ENCODE assay signal across 8 cellular contexts in genomic region chr1:36223373-36223995, GRCh38. TPM values are rescaled to one million over a fixed set of nuclear protein-coding genes. Genes with fewer than 3 reads are reported as not detected.
DNase-seq lines count a peak whose midpoint lies in the region; ATAC-seq and TF ChIP-seq lines count a peak whose summit lies in the region.

No MANE protein-coding gene starts in this region.

- in situ Hi-C loops in gastrocnemius medialis (cut with MboI; ENCODE audit: low sequenced_read_pairs in 4 of 4), result no loop called here

- no peaks in the 10 kb centered on the region for H3K9me3 Mint-ChIP-seq in activated naive CD4-positive, alpha-beta T cell treated with anti-CD3 and anti-CD28 coated beads, Interleukin-2, amount 50 U/mL, for 72 hours

- H3K36me3 ChIP-seq in right atrium auricular region (no peaks in the 10 kb centered on the region), gastrocnemius medialis (peaks cover 0 to 12% of the 10 kb centered on the region in 2 donors)

- peak overlapping the region; percentile 99 for H3K27ac Mint-ChIP-seq in activated naive CD4-positive, alpha-beta T cell treated with anti-CD3 and anti-CD28 coated beads, Interleukin-2, amount 50 U/mL, for 72 hours

- peak; percentile 39 for DNase-seq in stimulated activated CD4-positive, alpha-beta T cell treated with anti-CD3 and anti-CD28 coated beads, Interleukin-15, amount 100 ng/mL, for 24 hours
- no peak for DNase-seq in stimulated activated CD4-positive, alpha-beta T cell treated with anti-CD3 and anti-CD28 coated beads, Interleukin-12 subunit alpha, Interleukin-12 subunit beta, amount 100 ng/mL, for 4 hours
- DNase-seq in NCI-H510A treated with DMSO at 0.1 percent for 48 hours (lab: John Stamatoyannopoulos, UW) (peak; percentile 88), right atrium auricular region (ENCODE audit: low spot score) (no peak), gastrocnemius medialis (no peak), amniotic stem cell (lab: John Stamatoyannopoulos, UW) (no peak)
- peak in 1 of 2 donors; percentile 36 for DNase-seq in activated naive CD4-positive, alpha-beta T cell treated with anti-CD3 and anti-CD28 coated beads, Interleukin-2, amount 50 U/mL, for 72 hours (ENCODE audit: low spot score in 2 of 2)

- TF ChIP-seq POLR2A in gastrocnemius medialis (IDR thresholded peaks at IDR 0.05), result no peak

- H3K36me3 Mint-ChIP-seq in activated naive CD4-positive, alpha-beta T cell treated with anti-CD3 and anti-CD28 coated beads, Interleukin-2, amount 50 U/mL, for 72 hours, result peaks cover 29% of the 10 kb centered on the region in 2 donors

- peak overlapping the region; percentile 97 to 98 for H3K27ac ChIP-seq in right atrium auricular region
- H3K27ac ChIP-seq in gastrocnemius medialis, result peak overlapping the region; percentile 89 to 99 (median 95)

- no peak for TF ChIP-seq CTCF in right atrium auricular region (IDR thresholded peaks at IDR 0.05)
- TF ChIP-seq CTCF in gastrocnemius medialis (IDR thresholded peaks at IDR 0.05 in 4 of 5, conservative IDR thresholded peaks at IDR 0.05 in 1 of 5), result no peak

- intact Hi-C loops in gastrocnemius medialis (cut with DNase I; ENCODE audit: low total_unique reads), result no loop called here

- ATAC-seq in HG02623 (IDR thresholded peaks at IDR 0.05; ENCODE audit: unreplicated experiment) (peak; percentile 5), gastrocnemius medialis (peak; percentile 40 to 41)
- ATAC-seq in activated naive CD4-positive, alpha-beta T cell treated with anti-CD3 and anti-CD28 coated beads, Interleukin-2, amount 50 U/mL, for 72 hours, result peak; percentile 27 to 45

- H3K27me3 ChIP-seq in right atrium auricular region, result no peaks in the 10 kb centered on the region
- H3K27me3 ChIP-seq in gastrocnemius medialis, result no peaks in the 10 kb centered on the region

- H3K9me3 ChIP-seq in right atrium auricular region (no peaks in the 10 kb centered on the region), gastrocnemius medialis (no peaks in the 10 kb centered on the region)

- H3K4me3 ChIP-seq in right atrium auricular region (peak overlapping the region; percentile 41 to 67), gastrocnemius medialis (peak overlapping the region; percentile 52 to 92 (median 70))

- H3K4me1 ChIP-seq in right atrium auricular region (peaks cover 0 to 44% of the 10 kb centered on the region in 2 donors), gastrocnemius medialis (peaks cover 35 to 45% of the 10 kb centered on the region in 2 donors)

RNA-seq across cellular contexts. Expression of gene THRAP3, which starts 0.8 kb away (rescaled TPM):
- total RNA-seq in activated naive CD4-positive, alpha-beta T cell treated with anti-CD3 and anti-CD28 coated beads, Interleukin-2, amount 50 U/mL, for 72 hours, result 100 to 1,000 TPM in 1 of 2 donors, 10 to 100 TPM in 1; 96.2 to 153 TPM
- 10 to 100 TPM; 64.3 to 66.4 TPM for total RNA-seq in right atrium auricular region
- total RNA-seq in gastrocnemius medialis, result 100 to 1,000 TPM in 3 of 4 donors, 10 to 100 TPM in 1; 88.2 to 174 (median 146) TPM

Comparison
In these comparisons a context has a peak if more than half of its experiments do, and no peak if none do; other contexts are left out.
1. DNase-seq: peak in stimulated activated CD4-positive, alpha-beta T cell treated with anti-CD3 and anti-CD28 coated beads, Interleukin-15, amount 100 ng/mL, for 24 hours (single experiment) and NCI-H510A treated with DMSO at 0.1 percent for 48 hours (single experiment); none in stimulated activated CD4-positive, alpha-beta T cell treated with anti-CD3 and anti-CD28 coated beads, Interleukin-12 subunit alpha, Interleukin-12 subunit beta, amount 100 ng/mL, for 4 hours (single experiment), right atrium auricular region (single experiment), gastrocnemius medialis (0 of 2) and amniotic stem cell (single experiment).
2. Peak in every context shown above with its lines, with median percentiles within 50 percentile points of each other: ATAC-seq.